In the genomic region with DNA sequence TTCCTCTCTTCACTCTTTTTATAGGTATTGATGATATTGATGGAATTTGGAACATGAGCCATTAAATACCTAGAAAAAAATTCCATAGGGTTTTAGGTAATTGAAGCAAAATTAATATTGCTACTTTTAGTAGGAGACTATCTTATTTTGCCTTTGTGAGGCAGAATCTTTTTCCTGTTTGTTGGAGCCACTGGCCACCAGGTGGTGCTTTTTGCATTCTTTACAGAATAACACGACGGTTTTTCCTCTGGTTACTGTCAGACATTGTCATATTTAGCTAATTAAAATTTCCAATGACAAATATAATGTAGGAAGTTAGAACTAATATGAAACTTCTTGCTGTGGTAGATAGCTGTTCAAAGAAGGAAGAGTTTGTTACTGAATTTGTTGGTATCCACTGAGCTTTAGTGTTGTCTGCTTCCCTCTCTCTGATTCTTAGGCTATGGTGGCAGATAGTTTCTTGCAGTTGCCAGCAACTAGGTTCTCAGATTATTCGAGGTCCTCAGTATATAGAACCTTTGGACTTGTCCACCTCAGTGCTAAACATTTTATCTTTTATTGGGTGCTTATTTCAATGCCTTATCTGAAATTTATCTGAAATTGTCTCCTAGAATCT, we compare ENCODE assay signal across 1 cellular context.
TF ChIP-seq lines count a peak whose summit lies in the region.

No MANE protein-coding gene starts in this region.

TF ChIP-seq in H1, 55 proteins besides CTCF, POLR2A, EP300 and RAD21 (continued from another document):
- no peak for TF ChIP-seq KDM1A (IDR thresholded peaks at IDR 0.05; ENCODE audit: borderline replicate concordance, low read length)
